8 cellular contexts compared by ENCODE assay signal in genomic region chr11:66970808-66971442, GRCh38. TPM values are rescaled to one million over a fixed set of nuclear protein-coding genes. Genes with fewer than 3 reads are reported as not detected.
DNase-seq lines count a peak whose midpoint lies in the region; ATAC-seq, FAIRE-seq and TF ChIP-seq lines count a peak whose summit lies in the region.

No MANE protein-coding gene starts in this region.

- no peak for FAIRE-seq in kidney (lab: Jason Lieb, UNC)

- intact Hi-C loops in kidney (cut with DNase I): no loop called here

- H3K36me3 ChIP-seq in kidney (ENCODE audit: control insufficient read depth in 1 of 2, insufficient read depth in 2 of 2, low read length in 2 of 2): no peaks in the 10 kb centered on the region

- ATAC-seq in activated naive CD8-positive, alpha-beta T cell treated with anti-CD3 and anti-CD28 coated beads, Interleukin-2, amount 50 U/mL, for 24 hours: peak; percentile 97
- ATAC-seq in HG03354 (IDR thresholded peaks at IDR 0.05; ENCODE audit: poor library complexity, severe bottlenecking, unreplicated experiment): no peak

- peak in 2 of 3 donors; percentile 23 to 30 for DNase-seq in stimulated activated CD4-positive, alpha-beta T cell treated with anti-CD3 and anti-CD28 coated beads, Interleukin-12 subunit alpha, Interleukin-12 subunit beta, amount 100 ng/mL, for 48 hours (ENCODE audit: low read depth in 2 of 3, low spot score in 1 of 3)
- no peak for DNase-seq in stimulated activated CD4-positive, alpha-beta T cell treated with anti-CD3 and anti-CD28 coated beads, Interleukin-4, amount 100 ng/mL, for 4 hours
- DNase-seq in activated naive CD8-positive, alpha-beta T cell treated with anti-CD3 and anti-CD28 coated beads, Interleukin-2, amount 50 U/mL, for 24 hours: peak; percentile 29
- DNase-seq in kidney (no peak), NCI-H2171 treated with DMSO at 0.1 percent for 48 hours (lab: John Stamatoyannopoulos, UW) (no peak), pons (ENCODE audit: low spot score) (no peak)

- H3K4me1 ChIP-seq in kidney (ENCODE audit: control insufficient read depth in 1 of 2, insufficient read depth in 1 of 2, low read depth in 1 of 2, low read length in 2 of 2): peaks cover 0 to 21% of the 10 kb centered on the region in 2 donors

- H3K4me3 Mint-ChIP-seq in activated naive CD8-positive, alpha-beta T cell treated with anti-CD3 and anti-CD28 coated beads, Interleukin-2, amount 50 U/mL, for 24 hours: no peak overlapping the region

- H3K27ac ChIP-seq in kidney (ENCODE audit: low read depth in 2 of 2, low read length in 2 of 2) (peak overlapping the region; percentile 43 to 68), temporal lobe (ENCODE audit: low read depth, low read length) (peak overlapping the region; percentile 25)

- no peaks in the 10 kb centered on the region for H3K9me3 ChIP-seq in kidney (ENCODE audit: control insufficient read depth in 1 of 2, low read length in 2 of 2)

- no peak for TF ChIP-seq CTCF in kidney (IDR thresholded peaks at IDR 0.05; ENCODE audit: borderline replicate concordance, extremely low read depth, insufficient read depth)

- no peaks in the 10 kb centered on the region for H3K36me3 Mint-ChIP-seq in activated naive CD8-positive, alpha-beta T cell treated with anti-CD3 and anti-CD28 coated beads, Interleukin-2, amount 50 U/mL, for 24 hours (ENCODE audit: low read depth)

- no peak overlapping the region for H3K27ac Mint-ChIP-seq in activated naive CD8-positive, alpha-beta T cell treated with anti-CD3 and anti-CD28 coated beads, Interleukin-2, amount 50 U/mL, for 24 hours

- H3K9me3 Mint-ChIP-seq in activated naive CD8-positive, alpha-beta T cell treated with anti-CD3 and anti-CD28 coated beads, Interleukin-2, amount 50 U/mL, for 24 hours: no peaks in the 10 kb centered on the region

- no peak overlapping the region for H3K9ac ChIP-seq in kidney (ENCODE audit: low read length in 2 of 2)

- peaks cover 14% of the 10 kb centered on the region for H3K27me3 Mint-ChIP-seq in activated naive CD8-positive, alpha-beta T cell treated with anti-CD3 and anti-CD28 coated beads, Interleukin-2, amount 50 U/mL, for 24 hours

- H3K4me1 Mint-ChIP-seq in activated naive CD8-positive, alpha-beta T cell treated with anti-CD3 and anti-CD28 coated beads, Interleukin-2, amount 50 U/mL, for 24 hours: peaks cover 17% of the 10 kb centered on the region

- H3K4me3 ChIP-seq in kidney (ENCODE audit: low read length in 2 of 2): no peak overlapping the region

RNA-seq across cellular contexts. Expression of gene C11orf86, which starts 4.2 kb away (rescaled TPM):
- total RNA-seq in kidney (not detected), temporal lobe (not detected)
- polyA plus RNA-seq in kidney (ENCODE audit: insufficient read depth, low read depth, low replicate concordance): 0.92 TPM

RNA-seq across cellular contexts. Expression of gene PC, which starts 12.7 kb away (rescaled TPM):
- 20.8 TPM for total RNA-seq in kidney
- 95.2 TPM for polyA plus RNA-seq in kidney (ENCODE audit: insufficient read depth, low read depth, low replicate concordance)
- total RNA-seq in temporal lobe: 11.1 TPM

RNA-seq across cellular contexts. Expression of gene SYT12, which starts 52.0 kb away (rescaled TPM):
- total RNA-seq in kidney (4.2 TPM), temporal lobe (0.98 TPM)
- 0.13 TPM for polyA plus RNA-seq in kidney (ENCODE audit: insufficient read depth, low read depth, low replicate concordance)

Comparison
In these comparisons a context has a peak if more than half of its experiments do, and no peak if none do; other contexts are left out.
1. DNase-seq: peak in stimulated activated CD4-positive, alpha-beta T cell treated with anti-CD3 and anti-CD28 coated beads, Interleukin-12 subunit alpha, Interleukin-12 subunit beta, amount 100 ng/mL, for 48 hours (2 of 3) and activated naive CD8-positive, alpha-beta T cell treated with anti-CD3 and anti-CD28 coated beads, Interleukin-2, amount 50 U/mL, for 24 hours (single experiment); none in stimulated activated CD4-positive, alpha-beta T cell treated with anti-CD3 and anti-CD28 coated beads, Interleukin-4, amount 100 ng/mL, for 4 hours (0 of 2), kidney (single experiment), NCI-H2171 treated with DMSO at 0.1 percent for 48 hours (single experiment) and pons (single experiment).